ENCODE assay signal across 8 cellular contexts in the genomic region with DNA sequence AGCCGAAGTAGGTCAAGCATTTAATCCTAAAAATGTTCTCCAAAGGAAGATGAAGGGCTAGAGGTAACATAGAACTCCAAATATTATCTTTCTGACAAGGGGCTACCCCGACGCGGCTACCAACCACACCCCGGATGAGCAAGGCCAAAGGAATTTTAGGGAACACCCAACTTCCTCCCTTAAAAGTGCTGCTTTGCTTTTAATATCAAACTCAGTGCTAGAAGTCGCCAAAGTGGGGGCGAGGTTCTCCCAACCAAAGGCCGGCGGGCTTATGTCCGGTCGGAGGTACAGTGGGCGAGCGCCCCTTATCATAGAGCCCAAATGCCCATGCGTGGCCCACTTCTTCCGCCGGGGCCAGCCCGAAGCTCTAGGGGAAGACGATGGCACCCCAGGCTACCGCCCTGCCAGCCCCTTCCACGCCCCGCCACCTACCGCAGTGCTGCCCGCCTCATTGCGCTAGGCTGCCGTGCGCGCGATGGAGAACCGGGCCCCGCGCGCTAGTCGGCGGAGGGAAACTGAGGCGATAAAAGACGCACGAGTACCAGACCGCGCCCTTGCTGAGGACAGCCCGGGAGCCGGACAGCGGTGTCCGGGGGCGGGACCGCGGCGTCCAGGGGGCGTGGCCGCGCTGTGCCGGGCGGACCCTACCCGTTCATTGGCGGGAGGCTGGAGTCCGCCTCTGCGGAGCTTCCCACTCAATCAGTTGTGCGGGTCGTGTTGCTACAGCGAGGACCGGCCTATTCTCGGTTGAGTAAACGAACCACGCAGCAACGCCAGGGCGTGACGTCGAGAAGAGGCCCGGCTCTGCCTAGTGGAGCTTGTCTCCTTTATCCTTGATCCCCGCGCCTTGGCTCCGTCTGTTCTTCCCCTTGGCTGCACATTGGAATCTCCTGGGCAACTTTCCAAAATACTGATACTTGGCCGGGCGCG. TPM values are rescaled to one million over a fixed set of nuclear protein-coding genes. Genes with fewer than 3 reads are reported as not detected.
DNase-seq lines count a peak whose midpoint lies in the region; ATAC-seq and TF ChIP-seq lines count a peak whose summit lies in the region.

Gene ACOT9, minus strand, starts transcription at position 584 of the 930 bp plus-strand sequence. Its CDS starts 132 bp downstream, at position 452.

- H3K27ac ChIP-seq in KMS-11 = peak within 1 kb of the TSS; percentile 76
- H3K27ac ChIP-seq in thoracic aorta = peak within 1 kb of the TSS; percentile 98

- peak within 1 kb of the TSS; percentile 93 for H2AFZ ChIP-seq in KMS-11 (ENCODE audit: low read depth)

- H3K9me3 ChIP-seq in thoracic aorta = no peaks in the 10 kb centered on the region

- H3K27ac Mint-ChIP-seq in activated naive CD4-positive, alpha-beta T cell treated with anti-CD3 and anti-CD28 coated beads, Interleukin-2, amount 50 U/mL, for 24 hours = peak within 1 kb of the TSS; percentile 76

- H3K9me3 Mint-ChIP-seq in activated naive CD4-positive, alpha-beta T cell treated with anti-CD3 and anti-CD28 coated beads, Interleukin-2, amount 50 U/mL, for 24 hours = no peaks in the 10 kb centered on the region

- H4K20me1 ChIP-seq in KMS-11 (ENCODE audit: insufficient read depth) = no peaks in the 10 kb centered on the region

- peaks cover 12% of the 10 kb centered on the region for H3K4me1 ChIP-seq in KMS-11 (ENCODE audit: low read depth, poor library complexity, severe bottlenecking)
- peaks cover 6 to 7% of the 10 kb centered on the region in 2 donors for H3K4me1 ChIP-seq in thoracic aorta (ENCODE audit: control insufficient read depth in 1 of 2, low read depth in 2 of 2)

- peak; percentile 95 for DNase-seq in EH (ENCODE audit: low read depth)
- DNase-seq in glomerular visceral epithelial cell (ENCODE audit: extremely low spot score) = peak; percentile 97
- peak; percentile 51 for DNase-seq in omental fat pad (ENCODE audit: low spot score)
- peak; percentile 68 for DNase-seq in thoracic aorta (ENCODE audit: low spot score)

- H3K4me1 Mint-ChIP-seq in activated naive CD4-positive, alpha-beta T cell treated with anti-CD3 and anti-CD28 coated beads, Interleukin-2, amount 50 U/mL, for 24 hours = peaks cover 21% of the 10 kb centered on the region

- H3K36me3 ChIP-seq in KMS-11 (ENCODE audit: insufficient read depth) = no peaks in the 10 kb centered on the region
- no peaks in the 10 kb centered on the region for H3K36me3 ChIP-seq in thoracic aorta

- ATAC-seq in GM21737 (IDR thresholded peaks at IDR 0.05; ENCODE audit: unreplicated experiment) (peak; percentile 96), SK-N-SH treated with all-trans-retinoic acid at 6 μM for 48 hours (peak; percentile 98), omental fat pad (ENCODE audit: low FRiP score) (peak; percentile 98), thoracic aorta (ENCODE audit: insufficient number of reproducible peaks, low FRiP score, low read depth) (peak; percentile 88)

- peak within 1 kb of the TSS; percentile 89 for H3K4me3 Mint-ChIP-seq in activated naive CD4-positive, alpha-beta T cell treated with anti-CD3 and anti-CD28 coated beads, Interleukin-2, amount 50 U/mL, for 24 hours

- H3K4me3 ChIP-seq in KMS-11 (IDR thresholded peaks at IDR 0.05; ENCODE audit: insufficient read depth, low read depth, low read length) (no peak within 1 kb of the TSS), thoracic aorta (peak within 1 kb of the TSS; percentile 89)

- TF ChIP-seq CTCF in KMS-11 (conservative IDR thresholded peaks at IDR 0.05; ENCODE audit: low read depth, low read length) = no peak
- no peak for TF ChIP-seq CTCF in omental fat pad (IDR thresholded peaks at IDR 0.05)
- TF ChIP-seq CTCF in thoracic aorta (IDR thresholded peaks at IDR 0.05) = no peak

- H3K4me2 ChIP-seq in KMS-11 = peak within 1 kb of the TSS; percentile 60

- H3K36me3 Mint-ChIP-seq in activated naive CD4-positive, alpha-beta T cell treated with anti-CD3 and anti-CD28 coated beads, Interleukin-2, amount 50 U/mL, for 24 hours = no peaks in the 10 kb centered on the region

- H3K9ac ChIP-seq in KMS-11 = peak within 1 kb of the TSS; percentile 72

- H3K27me3 ChIP-seq in KMS-11 (ENCODE audit: insufficient read depth, low read depth) (no peaks in the 10 kb centered on the region), thoracic aorta (replicated peaks; ENCODE audit: insufficient read depth) (no peaks in the 10 kb centered on the region)

- H3K27me3 Mint-ChIP-seq in activated naive CD4-positive, alpha-beta T cell treated with anti-CD3 and anti-CD28 coated beads, Interleukin-2, amount 50 U/mL, for 24 hours = no peaks in the 10 kb centered on the region

- H3K79me2 ChIP-seq in KMS-11 (ENCODE audit: insufficient read depth, low read depth) = peaks cover 9% of the 10 kb centered on the region; the same call in 1 of the 2 replicates

TF ChIP-seq in SK-N-SH treated with all-trans-retinoic acid at 6 μM for 48 hours, 23 proteins besides CTCF, POLR2A, EP300 and RAD21:
- no peak for TF ChIP-seq ZNF565 (CRISPR knock-in tag; conservative IDR thresholded peaks at IDR 0.05; ENCODE audit: low read depth)
- TF ChIP-seq ZNF70 (CRISPR knock-in tag; IDR thresholded peaks at IDR 0.05) = no peak
- no peak for TF ChIP-seq ZFP3 (CRISPR knock-in tag; IDR thresholded peaks at IDR 0.05)
- TF ChIP-seq, protein P1, sequence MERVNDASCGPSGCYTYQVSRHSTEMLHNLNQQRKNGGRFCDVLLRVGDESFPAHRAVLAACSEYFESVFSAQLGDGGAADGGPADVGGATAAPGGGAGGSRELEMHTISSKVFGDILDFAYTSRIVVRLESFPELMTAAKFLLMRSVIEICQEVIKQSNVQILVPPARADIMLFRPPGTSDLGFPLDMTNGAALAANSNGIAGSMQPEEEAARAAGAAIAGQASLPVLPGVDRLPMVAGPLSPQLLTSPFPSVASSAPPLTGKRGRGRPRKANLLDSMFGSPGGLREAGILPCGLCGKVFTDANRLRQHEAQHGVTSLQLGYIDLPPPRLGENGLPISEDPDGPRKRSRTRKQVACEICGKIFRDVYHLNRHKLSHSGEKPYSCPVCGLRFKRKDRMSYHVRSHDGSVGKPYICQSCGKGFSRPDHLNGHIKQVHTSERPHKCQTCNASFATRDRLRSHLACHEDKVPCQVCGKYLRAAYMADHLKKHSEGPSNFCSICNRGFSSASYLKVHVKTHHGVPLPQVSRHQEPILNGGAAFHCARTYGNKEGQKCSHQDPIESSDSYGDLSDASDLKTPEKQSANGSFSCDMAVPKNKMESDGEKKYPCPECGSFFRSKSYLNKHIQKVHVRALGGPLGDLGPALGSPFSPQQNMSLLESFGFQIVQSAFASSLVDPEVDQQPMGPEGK (CRISPR knock-in tag; IDR thresholded peaks at IDR 0.05; ENCODE audit: borderline replicate concordance) = no peak
- no peak for TF ChIP-seq CSDC2 (CRISPR knock-in tag; IDR thresholded peaks at IDR 0.05)
- TF ChIP-seq, protein P2, sequence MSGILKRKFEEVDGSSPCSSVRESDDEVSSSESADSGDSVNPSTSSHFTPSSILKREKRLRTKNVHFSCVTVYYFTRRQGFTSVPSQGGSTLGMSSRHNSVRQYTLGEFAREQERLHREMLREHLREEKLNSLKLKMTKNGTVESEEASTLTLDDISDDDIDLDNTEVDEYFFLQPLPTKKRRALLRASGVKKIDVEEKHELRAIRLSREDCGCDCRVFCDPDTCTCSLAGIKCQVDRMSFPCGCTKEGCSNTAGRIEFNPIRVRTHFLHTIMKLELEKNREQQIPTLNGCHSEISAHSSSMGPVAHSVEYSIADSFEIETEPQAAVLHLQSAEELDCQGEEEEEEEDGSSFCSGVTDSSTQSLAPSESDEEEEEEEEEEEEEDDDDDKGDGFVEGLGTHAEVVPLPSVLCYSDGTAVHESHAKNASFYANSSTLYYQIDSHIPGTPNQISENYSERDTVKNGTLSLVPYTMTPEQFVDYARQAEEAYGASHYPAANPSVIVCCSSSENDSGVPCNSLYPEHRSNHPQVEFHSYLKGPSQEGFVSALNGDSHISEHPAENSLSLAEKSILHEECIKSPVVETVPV (CRISPR knock-in tag; IDR thresholded peaks at IDR 0.05) = no peak
- TF ChIP-seq PPARA (CRISPR knock-in tag; IDR thresholded peaks at IDR 0.05; ENCODE audit: borderline replicate concordance) = no peak
- no peak for TF ChIP-seq ZC3H10 (CRISPR knock-in tag; IDR thresholded peaks at IDR 0.05)
- TF ChIP-seq ZFP30 (CRISPR knock-in tag; IDR thresholded peaks at IDR 0.05) = no peak
- TF ChIP-seq SNAI2 (CRISPR knock-in tag; IDR thresholded peaks at IDR 0.05) = no peak
- no peak for TF ChIP-seq GLIS3 (CRISPR knock-in tag; IDR thresholded peaks at IDR 0.05)
- TF ChIP-seq RARB (CRISPR knock-in tag; IDR thresholded peaks at IDR 0.05) = no peak
- TF ChIP-seq BACH2 (CRISPR knock-in tag; IDR thresholded peaks at IDR 0.05; ENCODE audit: borderline replicate concordance) = no peak
- no peak for TF ChIP-seq ZNF8 (CRISPR knock-in tag; IDR thresholded peaks at IDR 0.05)
- no peak for TF ChIP-seq CREB5 (CRISPR knock-in tag; IDR thresholded peaks at IDR 0.05; ENCODE audit: low read depth)

RNA-seq across cellular contexts. Expression of gene ACOT9, which starts in this region (rescaled TPM):
- total RNA-seq in omental fat pad (10 to 100 TPM; 39.0 to 65.3 (median 57.3) TPM), thoracic aorta (10 to 100 TPM; 57.7 to 62.5 TPM)
